26 cellular contexts compared by ENCODE assay signal in genomic region chr7:133003052-133003910, GRCh38.
A peak's percentile ranks its signal among the peaks of the same experiment; 100 is the strongest.
DNase-seq lines count a peak whose midpoint lies in the region; ATAC-seq, FAIRE-seq and TF ChIP-seq lines count a peak whose summit lies in the region.
"Had no signal": no experiment of that assay in that cellular context is flagged by ENCODE, and none has a peak within 500 bp of the region (broad histone marks: within the 10 kb centered on the region; RNA-seq: fewer than 3 reads in every experiment).

No MANE protein-coding gene starts in this region.

- no peak overlapping the region for H3K4me3 Mint-ChIP-seq in progenitor cell of endocrine pancreas (ENCODE audit: low read depth)
- H3K4me3 Mint-ChIP-seq: activated T-helper 1 cell treated with anti-CD3 and anti-CD28 coated beads, Interleukin-12 subunit alpha, Interleukin-12 subunit beta, Interleukin-2, Interleukin-4 antibody, amounts not matched to agents 30 ng/mL and 10 ng/mL and 1 ng/mL, durations not matched to agents 14 hours and 24 hours and 36 hours; effector memory CD8-positive, alpha-beta T cell; T-helper 2 cell treated with Interferon-gamma antibody and Interleukin-4, amounts not matched to agents 5 μg/mL and 100 μg/mL, for 36 hours had no signal

- H3K27me3 Mint-ChIP-seq in progenitor cell of endocrine pancreas: no peaks in the 10 kb centered on the region
- H3K27me3 Mint-ChIP-seq: effector memory CD8-positive, alpha-beta T cell had no signal

- H3K27me3 ChIP-seq in endothelial cell of umbilical vein (ENCODE audit: control insufficient read depth in 2 of 2, insufficient read depth in 2 of 2, low read length in 2 of 2): no peaks in the 10 kb centered on the region
- H3K27me3 ChIP-seq: cardiac muscle cell, hepatocyte had no signal

- H3K27ac Mint-ChIP-seq in progenitor cell of endocrine pancreas: peak overlapping the region; percentile 27
- H3K27ac Mint-ChIP-seq: activated T-helper 1 cell treated with anti-CD3 and anti-CD28 coated beads, Interleukin-12 subunit alpha, Interleukin-12 subunit beta, Interleukin-2, Interleukin-4 antibody, amounts not matched to agents 30 ng/mL and 10 ng/mL and 1 ng/mL, durations not matched to agents 14 hours and 24 hours and 36 hours; effector memory CD8-positive, alpha-beta T cell; T-helper 2 cell treated with Interferon-gamma antibody and Interleukin-4, amounts not matched to agents 5 μg/mL and 100 μg/mL, for 36 hours had no signal

- H3K4me3 ChIP-seq in endothelial cell of umbilical vein (replicated peaks in 1 of 3; ENCODE audit: insufficient read depth in 1 of 3, low read depth in 1 of 3, low read length in 3 of 3): no peak overlapping the region
- H3K4me3 ChIP-seq: cardiac muscle cell, hepatocyte, PC-9 had no signal

- H4K20me1 ChIP-seq in endothelial cell of umbilical vein (replicated peaks; ENCODE audit: control insufficient read depth, extremely low read depth, insufficient read depth, low read length): peaks cover 2% of the 10 kb centered on the region

- peaks cover 43% of the 10 kb centered on the region for H3K4me1 Mint-ChIP-seq in progenitor cell of endocrine pancreas (ENCODE audit: low read depth)

- no peaks in the 10 kb centered on the region for H3K9me1 ChIP-seq in endothelial cell of umbilical vein (replicated peaks; ENCODE audit: control insufficient read depth, extremely low read depth, insufficient read depth, low read length)

- H3K27ac ChIP-seq in endothelial cell of umbilical vein (ENCODE audit: insufficient read depth, low read depth, low read length): no peak overlapping the region
- H3K27ac ChIP-seq: cardiac muscle cell, hepatocyte, PC-9 had no signal

- POLR2A ChIA-PET in endothelial cell of umbilical vein (lab: Charles Lee): no interaction called here

- peaks cover 3% of the 10 kb centered on the region for H3K4me1 ChIP-seq in endothelial cell of umbilical vein (ENCODE audit: control insufficient read depth, extremely low read depth, insufficient read depth, low read length)

- no peaks in the 10 kb centered on the region for H3K9me3 Mint-ChIP-seq in progenitor cell of endocrine pancreas (ENCODE audit: low read depth)
- H3K9me3 Mint-ChIP-seq: effector memory CD8-positive, alpha-beta T cell; T-helper 2 cell treated with Interferon-gamma antibody and Interleukin-4, amounts not matched to agents 5 μg/mL and 100 μg/mL, for 36 hours had no signal

- H2AFZ ChIP-seq in endothelial cell of umbilical vein (ENCODE audit: low read depth, low read length): no peak overlapping the region
- H2AFZ ChIP-seq: hepatocyte, PC-9 had no signal

- no peak overlapping the region for H3K4me2 ChIP-seq in endothelial cell of umbilical vein (ENCODE audit: insufficient read depth, low read length)
- H3K4me2 ChIP-seq: hepatocyte, PC-9 had no signal

- no peak overlapping the region for H3K9ac ChIP-seq in endothelial cell of umbilical vein (replicated peaks; ENCODE audit: extremely low read depth, insufficient read depth, low read length)

- BruUV-seq in endothelial cell of umbilical vein (replicated peaks; lab: Mats Ljungman, UMichigan): no TSS peak

- intact Hi-C loops in endothelial cell of umbilical vein (cut with micrococcal nuclease): no loop called here

- CTCF ChIA-PET in endothelial cell of umbilical vein (lab: Charles Lee): interaction anchor here (1.9 kb wide), 1 partner anchor 79 kb away, joined by 4 read pairs; the partner anchor contains the start of gene CHCHD3

- no peaks in the 10 kb centered on the region for H3K36me3 Mint-ChIP-seq in progenitor cell of endocrine pancreas (ENCODE audit: insufficient read depth)

- H3K9me3 ChIP-seq in endothelial cell of umbilical vein (replicated peaks; ENCODE audit: control insufficient read depth, insufficient read depth, low read length): no peaks in the 10 kb centered on the region

- no peak for TF ChIP-seq CTCF in endothelial cell of umbilical vein (IDR thresholded peaks at IDR 0.05; ENCODE audit: extremely low read depth in 1 of 2, insufficient read depth in 1 of 2, low read depth in 1 of 2, low read length in 2 of 2)
- TF ChIP-seq CTCF in progenitor cell of endocrine pancreas (IDR thresholded peaks at IDR 0.05; ENCODE audit: unreplicated experiment): no peak

- peak; percentile 12 for DNase-seq in LHCN-M2 (ENCODE audit: low read depth)
- peak; percentile 10 for DNase-seq in endothelial cell of umbilical vein (ENCODE audit: low read depth, low spot score)
- no peak for DNase-seq in progenitor cell of endocrine pancreas (ENCODE audit: low spot score, unreplicated experiment)
- DNase-seq in NCI-H146 (lab: John Stamatoyannopoulos, UW): no peak
- no peak for DNase-seq in NCI-H1092 (lab: John Stamatoyannopoulos, UW)
- no peak for DNase-seq in NCI-H748 treated with DMSO at 0.1 percent for 48 hours (lab: John Stamatoyannopoulos, UW)
- DNase-seq: activated CD4-positive, alpha-beta T cell treated with anti-CD3 and anti-CD28 coated beads, Interleukin-2, amount 50 U/mL, for 4 hours; activated naive CD4-positive, alpha-beta T cell treated with anti-CD3 and anti-CD28 coated beads, Interleukin-2, amount 50 U/mL, for 16 hours; aorta; cortex of kidney; effector memory CD8-positive, alpha-beta T cell; H7; KG1; mesendoderm; nucleus accumbens; PC-9; SHP77 treated with DMSO at 0.1 percent for 48 hours; small intestine had no signal

- dilution Hi-C loops in endothelial cell of umbilical vein (cut with MboI; ENCODE audit: extremely low pct_ligation_motif_present, low sequenced_read_pairs): no loop called here

- H3K36me3 ChIP-seq in endothelial cell of umbilical vein (ENCODE audit: control insufficient read depth in 2 of 2, extremely low read depth in 1 of 2, insufficient read depth in 2 of 2, low read length in 2 of 2): no peaks in the 10 kb centered on the region
- H3K36me3 ChIP-seq: cardiac muscle cell had no signal

- H3K79me2 ChIP-seq in endothelial cell of umbilical vein (ENCODE audit: control insufficient read depth, insufficient read depth, low read length): peaks cover 32% of the 10 kb centered on the region

- ATAC-seq in GM18868 (IDR thresholded peaks at IDR 0.05; ENCODE audit: unreplicated experiment): peak; percentile 70
- ATAC-seq: effector memory CD8-positive, alpha-beta T cell; esophagus mucosa; left lobe of liver had no signal

- no peak for FAIRE-seq in endothelial cell of umbilical vein (lab: Jason Lieb, UNC)
- FAIRE-seq: frontal cortex, small intestine had no signal

- TF ChIP-seq POLR2A in endothelial cell of umbilical vein (IDR thresholded peaks at IDR 0.05; ENCODE audit: low read depth, low read length): no peak

TF ChIP-seq in endothelial cell of umbilical vein, 7 proteins besides CTCF, POLR2A, EP300 and RAD21:
- TF ChIP-seq FOS (IDR thresholded peaks at IDR 0.05; ENCODE audit: borderline replicate concordance, insufficient read depth, low read length): no peak
- no peak for TF ChIP-seq GATA2 (IDR thresholded peaks at IDR 0.05; ENCODE audit: insufficient read depth, insufficient read length, low read depth, low read length)
- TF ChIP-seq JUN (IDR thresholded peaks at IDR 0.05; ENCODE audit: borderline replicate concordance, insufficient read depth, insufficient read length, low read depth): no peak
- TF ChIP-seq, protein P1, sequence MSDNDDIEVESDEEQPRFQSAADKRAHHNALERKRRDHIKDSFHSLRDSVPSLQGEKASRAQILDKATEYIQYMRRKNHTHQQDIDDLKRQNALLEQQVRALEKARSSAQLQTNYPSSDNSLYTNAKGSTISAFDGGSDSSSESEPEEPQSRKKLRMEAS (IDR thresholded peaks at IDR 0.05; ENCODE audit: insufficient read depth, insufficient read length): no peak
- TF ChIP-seq POLR2AphosphoS5 (IDR thresholded peaks at IDR 0.05; ENCODE audit: insufficient read depth, low read depth, low read length): no peak
- no peak for TF ChIP-seq MYC (IDR thresholded peaks at IDR 0.05; ENCODE audit: low read depth, low read length)
- no peak for TF ChIP-seq EZH2 (IDR thresholded peaks at IDR 0.05; ENCODE audit: borderline replicate concordance, low read depth, low read length, severe bottlenecking)

Comparison
In these comparisons a context has a peak if more than half of its experiments do, and no peak if none do; other contexts are left out.
1. DNase-seq: peak in LHCN-M2 (single experiment) and endothelial cell of umbilical vein (single experiment); none in progenitor cell of endocrine pancreas (single experiment), NCI-H146 (single experiment), NCI-H1092 (single experiment) and NCI-H748 treated with DMSO at 0.1 percent for 48 hours (single experiment).